Comparison of ENCODE assay signal across 26 cellular contexts in genomic region chr7:109131141-109131540, GRCh38.
"Had no signal": no experiment of that assay in that cellular context is flagged by ENCODE, and none has a peak within 500 bp of the region (broad histone marks: within the 10 kb centered on the region; RNA-seq: fewer than 3 reads in every experiment).

No MANE protein-coding gene starts in this region.

- H3K9me3 ChIP-seq: ovary, psoas muscle, right lobe of liver, thoracic aorta, thyroid gland, vagina had no signal

- H3K9me3 Mint-ChIP-seq: nephron had no signal

- H3K4me1 ChIP-seq: parathyroid adenoma, psoas muscle, right lobe of liver, sigmoid colon, stomach, thyroid gland, tibial nerve, upper lobe of left lung, vagina had no signal

- DNase-seq: natural killer cell; occipital lobe; ovary; psoas muscle; right cardiac atrium; right lobe of liver; sigmoid colon; small intestine; stimulated activated CD4-positive, alpha-beta T cell treated with anti-CD3 and anti-CD28 coated beads, Interleukin-15, amount 100 ng/mL, for 24 hours; stimulated activated CD4-positive, alpha-beta T cell treated with anti-CD3 and anti-CD28 coated beads, Interleukin-2, amount 100 ng/mL, for 24 hours; stimulated activated CD4-positive, alpha-beta T cell treated with anti-CD3 and anti-CD28 coated beads, Interleukin-2, amount 100 ng/mL, for 48 hours; stimulated activated CD4-positive, alpha-beta T cell treated with anti-CD3 and anti-CD28 coated beads, Interleukin-4, amount 100 ng/mL, for 24 hours; stimulated activated naive B cell treated with anti-CD40 and anti-IgM and Interleukin-4, amounts not matched to agents 10 μg/mL and 1 μg/mL and 100 μg/mL, for 72 hours; stimulated activated naive CD4-positive, alpha-beta T cell treated with Interleukin-2 at 50 U/mL for 16 hours; stomach; upper lobe of left lung had no signal

- H3K4me3 ChIP-seq: ovary, psoas muscle, right lobe of liver, sigmoid colon, stomach, thoracic aorta, thyroid gland, tibial nerve, upper lobe of left lung, vagina had no signal

- H3K27me3 ChIP-seq: ovary, right lobe of liver, sigmoid colon, stomach, thyroid gland, tibial nerve, upper lobe of left lung, vagina had no signal

- H3K36me3 ChIP-seq: ovary, right lobe of liver, sigmoid colon, stomach, thoracic aorta, thyroid gland, tibial nerve, upper lobe of left lung, vagina had no signal

- H3K27ac ChIP-seq: ovary, parathyroid adenoma, psoas muscle, right lobe of liver, sigmoid colon, stomach, thoracic aorta, tibial nerve, upper lobe of left lung, vagina had no signal

- H3K27me3 Mint-ChIP-seq: progenitor cell of endocrine pancreas; stimulated activated naive B cell treated with anti-CD40 and anti-IgM and Interleukin-4, amounts not matched to agents 10 μg/mL and 1 μg/mL and 100 μg/mL, for 72 hours; stimulated activated naive CD8-positive, alpha-beta T cell treated with anti-CD3 and anti-CD28 coated beads, Interleukin-15, Interleukin-2, amounts not matched to agents 100 ng/mL and 50 ng/mL, for 24 hours had no signal

- H3K27ac Mint-ChIP-seq: natural killer cell; nephron; progenitor cell of endocrine pancreas; stimulated activated effector memory CD8-positive, alpha-beta T cell treated with anti-CD3 and anti-CD28 coated beads, Interleukin-12 subunit alpha, Interleukin-12 subunit beta, amount 100 ng/mL, for 72 hours; stimulated activated naive B cell treated with anti-CD40 and anti-IgM and Interleukin-4, amounts not matched to agents 10 μg/mL and 1 μg/mL and 100 μg/mL, for 72 hours; stimulated activated naive CD8-positive, alpha-beta T cell treated with anti-CD3 and anti-CD28 coated beads, Interleukin-15, Interleukin-2, amounts not matched to agents 100 ng/mL and 50 ng/mL, for 24 hours had no signal

- ATAC-seq: natural killer cell; psoas muscle; right cardiac atrium; right lobe of liver; stimulated activated effector memory CD8-positive, alpha-beta T cell treated with anti-CD3 and anti-CD28 coated beads, Interleukin-12 subunit alpha, Interleukin-12 subunit beta, amount 100 ng/mL, for 72 hours; stimulated activated naive B cell treated with anti-CD40 and anti-IgM and Interleukin-4, amounts not matched to agents 10 μg/mL and 1 μg/mL and 100 μg/mL, for 72 hours had no signal

- H3K4me1 Mint-ChIP-seq: natural killer cell; nephron; stimulated activated effector memory CD8-positive, alpha-beta T cell treated with anti-CD3 and anti-CD28 coated beads, Interleukin-12 subunit alpha, Interleukin-12 subunit beta, amount 100 ng/mL, for 72 hours; stimulated activated naive B cell treated with anti-CD40 and anti-IgM and Interleukin-4, amounts not matched to agents 10 μg/mL and 1 μg/mL and 100 μg/mL, for 72 hours had no signal

- H3K36me3 Mint-ChIP-seq: stimulated activated effector memory CD8-positive, alpha-beta T cell treated with anti-CD3 and anti-CD28 coated beads, Interleukin-12 subunit alpha, Interleukin-12 subunit beta, amount 100 ng/mL, for 72 hours; stimulated activated naive B cell treated with anti-CD40 and anti-IgM and Interleukin-4, amounts not matched to agents 10 μg/mL and 1 μg/mL and 100 μg/mL, for 72 hours had no signal

- H3K4me3 Mint-ChIP-seq: natural killer cell; nephron; neural crest cell; stimulated activated effector memory CD8-positive, alpha-beta T cell treated with anti-CD3 and anti-CD28 coated beads, Interleukin-12 subunit alpha, Interleukin-12 subunit beta, amount 100 ng/mL, for 72 hours; stimulated activated naive B cell treated with anti-CD40 and anti-IgM and Interleukin-4, amounts not matched to agents 10 μg/mL and 1 μg/mL and 100 μg/mL, for 72 hours; stimulated activated naive CD8-positive, alpha-beta T cell treated with anti-CD3 and anti-CD28 coated beads, Interleukin-15, Interleukin-2, amounts not matched to agents 100 ng/mL and 50 ng/mL, for 24 hours had no signal
